ENCODE assay signal across 30 cellular contexts in genomic region chr19:18904334-18905057, GRCh38. TPM values are rescaled to one million over a fixed set of nuclear protein-coding genes. Genes with fewer than 3 reads are reported as not detected.
DNase-seq lines count a peak whose midpoint lies in the region; ATAC-seq, FAIRE-seq and TF ChIP-seq lines count a peak whose summit lies in the region.
"Had no signal": no experiment of that assay in that cellular context is flagged by ENCODE, and none has a peak within 500 bp of the region (broad histone marks: within the 10 kb centered on the region; RNA-seq: fewer than 3 reads in every experiment).

No MANE protein-coding gene starts in this region.

- no peak for TF ChIP-seq RAD21 in K562 (CRISPR knock-in tag; conservative IDR thresholded peaks at IDR 0.05 in 1 of 2, IDR thresholded peaks at IDR 0.05 in 1 of 2)

- H3K27me3 Mint-ChIP-seq in CD4-positive, alpha-beta T cell = no peaks in the 10 kb centered on the region
- H3K27me3 Mint-ChIP-seq: activated CD4-positive, alpha-beta memory T cell treated with anti-CD3 and anti-CD28 coated beads, Interleukin-2, amount 10 ng/mL, durations not matched to agents 7 days and 5 days; activated naive CD4-positive, alpha-beta T cell treated with anti-CD3 and anti-CD28 coated beads, Interleukin-2, amount 50 U/mL, for 24 hours; activated T-helper 17 cell treated with anti-CD3 and anti-CD28 coated beads, Interleukin-2, amount 50 U/mL, for 72 hours; natural killer cell treated with Interleukin-12 subunit alpha and Interleukin-12 subunit beta and Interleukin-15 and Interleukin-18, amount 100 ng/mL, for 72 hours; T-helper 17 cell had no signal

- no peak for TF ChIP-seq EP300 in K562 (IDR thresholded peaks at IDR 0.05; ENCODE audit: low read length)

- H3K36me3 Mint-ChIP-seq in CD4-positive, alpha-beta T cell (ENCODE audit: low read depth) = peaks cover 36% of the 10 kb centered on the region
- H3K36me3 Mint-ChIP-seq: natural killer cell treated with Interleukin-12 subunit alpha and Interleukin-12 subunit beta and Interleukin-15 and Interleukin-18, amount 100 ng/mL, for 72 hours had no signal

- no peak overlapping the region for H3K4me3 ChIP-seq in BE2C (ENCODE audit: low read depth, low read length)
- H3K4me3 ChIP-seq in K562 = no peak overlapping the region
- no peak overlapping the region for H3K4me3 ChIP-seq in osteoblast (ENCODE audit: insufficient read depth, low read length)
- H3K4me3 ChIP-seq: right lobe of liver had no signal

- H4K20me1 ChIP-seq in K562 (replicated peaks; ENCODE audit: control insufficient read depth, insufficient read depth, low read length) = 0 out of 2 replicates have a peak, but pooled peaks cover 5% of the 10 kb centered on the region
- peaks cover 12% of the 10 kb centered on the region for H4K20me1 ChIP-seq in osteoblast (ENCODE audit: insufficient read depth, low read length)

- no TSS peak for BruUV-seq in K562 (replicated peaks; lab: Mats Ljungman, UMichigan)

- no peaks in the 10 kb centered on the region for H3K9me1 ChIP-seq in K562 (ENCODE audit: control insufficient read depth, insufficient read depth, low read length)

- ATAC-seq in K562 (no peak), HG02970 (IDR thresholded peaks at IDR 0.05; ENCODE audit: low FRiP score, unreplicated experiment) (no peak)
- no peak for ATAC-seq in CD4-positive, alpha-beta T cell (ENCODE audit: poor library complexity)
- ATAC-seq: activated T-helper 17 cell treated with anti-CD3 and anti-CD28 coated beads, Interleukin-2, amount 50 U/mL, for 72 hours; left ventricle myocardium superior; right lobe of liver; stimulated activated effector memory CD8-positive, alpha-beta T cell treated with anti-CD3 and anti-CD28 coated beads, Interleukin-12 subunit alpha, Interleukin-12 subunit beta, amount 100 ng/mL, for 72 hours; T-helper 17 cell had no signal

- H3K27ac Mint-ChIP-seq in CD4-positive, alpha-beta T cell = no peak overlapping the region
- H3K27ac Mint-ChIP-seq: activated CD4-positive, alpha-beta memory T cell treated with anti-CD3 and anti-CD28 coated beads, Interleukin-2, amount 10 ng/mL, durations not matched to agents 7 days and 5 days; activated naive CD4-positive, alpha-beta T cell treated with anti-CD3 and anti-CD28 coated beads, Interleukin-2, amount 50 U/mL, for 24 hours; activated T-helper 17 cell treated with anti-CD3 and anti-CD28 coated beads, Interleukin-2, amount 50 U/mL, for 72 hours; mesothelial cell of epicardium; natural killer cell treated with Interleukin-12 subunit alpha and Interleukin-12 subunit beta and Interleukin-15 and Interleukin-18, amount 100 ng/mL, for 72 hours; T-helper 17 cell had no signal

- POLR2A ChIA-PET in K562 (lab: Yijun Ruan, JAX) = interaction anchor here (0.5 to 0.8 kb wide), 4 partner anchors 12 to 289 kb away, joined by 3 read pairs; partner anchors contain the start of genes COPE and DDX49
- POLR2A ChIA-PET in CD4-positive, alpha-beta T cell (lab: Charles Lee) = no interaction called here

- no peak overlapping the region for H3K27ac ChIP-seq in K562 (ENCODE audit: extremely low read depth, low read depth, low read length)
- H3K27ac ChIP-seq in layer of hippocampus (ENCODE audit: low read depth, low read length) = peak overlapping the region; percentile 80
- H3K27ac ChIP-seq in osteoblast (ENCODE audit: low read depth, low read length) = no peak overlapping the region
- no peak overlapping the region for H3K27ac ChIP-seq in CD4-positive, alpha-beta T cell (ENCODE audit: low read depth, low read length)
- H3K27ac ChIP-seq: parathyroid adenoma, right lobe of liver had no signal

- H3K27me3 ChIP-seq in BE2C (no peaks in the 10 kb centered on the region), K562 (ENCODE audit: control insufficient read depth in 2 of 2, insufficient read depth in 2 of 2, low read length in 2 of 2) (no peaks in the 10 kb centered on the region), layer of hippocampus (ENCODE audit: control insufficient read depth, insufficient read depth, low read length) (no peaks in the 10 kb centered on the region), osteoblast (ENCODE audit: insufficient read depth, low read length) (no peaks in the 10 kb centered on the region)
- H3K27me3 ChIP-seq in CD4-positive, alpha-beta T cell (ENCODE audit: control insufficient read depth, insufficient read depth, low read length) = no peaks in the 10 kb centered on the region
- H3K27me3 ChIP-seq: right lobe of liver had no signal

- H3K9me3 ChIP-seq in BE2C = no peaks in the 10 kb centered on the region
- no peaks in the 10 kb centered on the region for H3K9me3 ChIP-seq in K562 (replicated peaks; ENCODE audit: control insufficient read depth, insufficient read depth, low read depth, low read length)
- H3K9me3 ChIP-seq in osteoblast (ENCODE audit: low read depth, low read length) = no peaks in the 10 kb centered on the region
- H3K9me3 ChIP-seq in CD4-positive, alpha-beta T cell (ENCODE audit: control insufficient read depth, low read length) = no peaks in the 10 kb centered on the region
- H3K9me3 ChIP-seq: right lobe of liver had no signal

- no peak overlapping the region for H3K4me3 Mint-ChIP-seq in CD4-positive, alpha-beta T cell
- H3K4me3 Mint-ChIP-seq: activated CD4-positive, alpha-beta memory T cell treated with anti-CD3 and anti-CD28 coated beads, Interleukin-2, amount 10 ng/mL, durations not matched to agents 7 days and 5 days; activated naive CD4-positive, alpha-beta T cell treated with anti-CD3 and anti-CD28 coated beads, Interleukin-2, amount 50 U/mL, for 24 hours; activated T-helper 17 cell treated with anti-CD3 and anti-CD28 coated beads, Interleukin-2, amount 50 U/mL, for 72 hours; mesothelial cell of epicardium; natural killer cell treated with Interleukin-12 subunit alpha and Interleukin-12 subunit beta and Interleukin-15 and Interleukin-18, amount 100 ng/mL, for 72 hours; stimulated activated effector memory CD8-positive, alpha-beta T cell treated with anti-CD3 and anti-CD28 coated beads, Interleukin-12 subunit alpha, Interleukin-12 subunit beta, amount 100 ng/mL, for 72 hours; T-helper 17 cell had no signal

- H3K4me1 ChIP-seq in BE2C (no peaks in the 10 kb centered on the region), K562 (replicated peaks in 1 of 2; ENCODE audit: control insufficient read depth in 2 of 2, insufficient read depth in 2 of 2, low read length in 2 of 2) (peaks cover 0 to 48% of the 10 kb centered on the region in 2 experiments; a peak in 2 of 5 replicates), osteoblast (ENCODE audit: insufficient read depth, low read length) (no peaks in the 10 kb centered on the region)
- H3K4me1 ChIP-seq: parathyroid adenoma, right lobe of liver had no signal

- TF ChIP-seq POLR2A in K562 (conservative IDR thresholded peaks at IDR 0.05) = no peak

- no peak overlapping the region for H3K9ac ChIP-seq in K562 (ENCODE audit: insufficient read depth in 1 of 2, low read depth in 2 of 2, low read length in 2 of 2)
- H3K9ac ChIP-seq: parathyroid adenoma had no signal

- intact Hi-C loops in K562 (cut with micrococcal nuclease) = no loop called here
- intact Hi-C loops in CD4-positive, alpha-beta T cell (cut with DNase I, micrococcal nuclease) = no loop called here

- H2AFZ ChIP-seq in K562 (ENCODE audit: low read depth, low read length) (no peak overlapping the region), osteoblast (ENCODE audit: low read length) (no peak overlapping the region)
- H2AFZ ChIP-seq: parathyroid adenoma had no signal

- H3K36me3 ChIP-seq in BE2C = peaks cover 10% of the 10 kb centered on the region
- peaks cover 68% of the 10 kb centered on the region; the same call in 2 of the 3 replicates for H3K36me3 ChIP-seq in K562 (ENCODE audit: control insufficient read depth, insufficient read depth, low read length)
- H3K36me3 ChIP-seq in osteoblast (ENCODE audit: insufficient read depth, low read length) = peaks cover 34% of the 10 kb centered on the region

- no peaks in the 10 kb centered on the region for H3K4me1 Mint-ChIP-seq in CD4-positive, alpha-beta T cell (ENCODE audit: low read depth)
- H3K4me1 Mint-ChIP-seq: activated CD4-positive, alpha-beta memory T cell treated with anti-CD3 and anti-CD28 coated beads, Interleukin-2, amount 10 ng/mL, durations not matched to agents 7 days and 5 days; activated T-helper 17 cell treated with anti-CD3 and anti-CD28 coated beads, Interleukin-2, amount 50 U/mL, for 72 hours; mesothelial cell of epicardium had no signal

- DNase-seq in BE2C (peak; percentile 26), K562 (ENCODE audit: extremely low read depth in 1 of 4, low spot score in 3 of 4) (no peak), osteoblast (ENCODE audit: insufficient read length, low spot score, missing footprints) (peak; percentile 82), T-helper 2 cell (no peak), 8988T (no peak)
- DNase-seq in CD4-positive, alpha-beta T cell = no peak
- DNase-seq: activated CD4-positive, alpha-beta memory T cell treated with anti-CD3 and anti-CD28 coated beads, Interleukin-2, amount 10 ng/mL, durations not matched to agents 7 days and 5 days; activated CD4-positive, alpha-beta T cell treated with anti-CD3 and anti-CD28 coated beads for 1 hour; DMS153; Karpas-422; left ventricle myocardium superior; NCI-H1436 treated with DMSO at 0.1 percent for 48 hours; NCI-H2107; NCI-H446; stimulated activated CD4-positive, alpha-beta T cell treated with anti-CD3 and anti-CD28 coated beads, Interleukin-12 subunit alpha, Interleukin-12 subunit beta, amount 100 ng/mL, for 4 hours; stimulated activated CD4-positive, alpha-beta T cell treated with anti-CD3 and anti-CD28 coated beads, Interleukin-4, amount 100 ng/mL, for 24 hours; T-helper 17 cell had no signal

- in situ Hi-C loops in K562 (cut with MboI) = no loop called here

- CTCF ChIA-PET in K562 (lab: Yijun Ruan, JAX; ENCODE audit: low intra/inter-chr PET ratio) = no interaction called here
- CTCF ChIA-PET in CD4-positive, alpha-beta T cell (lab: Charles Lee) = no interaction called here

- TF ChIP-seq CTCF in BE2C (IDR thresholded peaks at IDR 0.05; ENCODE audit: low read depth, low read length) = no peak
- no peak for TF ChIP-seq CTCF in K562 (IDR thresholded peaks at IDR 0.05 in 2 of 3, conservative IDR thresholded peaks at IDR 0.05 in 1 of 3; ENCODE audit: insufficient read depth in 2 of 3, low read depth in 1 of 3, low read length in 3 of 3)
- no peak for TF ChIP-seq CTCF in osteoblast (IDR thresholded peaks at IDR 0.05; ENCODE audit: extremely low read depth, low read depth, low read length)
- no peak for TF ChIP-seq CTCF in CD4-positive, alpha-beta T cell (IDR thresholded peaks at IDR 0.05)

- no peak overlapping the region for H3K4me2 ChIP-seq in K562 (ENCODE audit: insufficient read depth, low read length)
- no peak overlapping the region for H3K4me2 ChIP-seq in osteoblast (ENCODE audit: insufficient read depth, low read length)

- H3K9me3 Mint-ChIP-seq in CD4-positive, alpha-beta T cell = no peaks in the 10 kb centered on the region
- H3K9me3 Mint-ChIP-seq: activated CD4-positive, alpha-beta memory T cell treated with anti-CD3 and anti-CD28 coated beads, Interleukin-2, amount 10 ng/mL, durations not matched to agents 7 days and 5 days; activated naive CD4-positive, alpha-beta T cell treated with anti-CD3 and anti-CD28 coated beads, Interleukin-2, amount 50 U/mL, for 24 hours; activated T-helper 17 cell treated with anti-CD3 and anti-CD28 coated beads, Interleukin-2, amount 50 U/mL, for 72 hours; mesothelial cell of epicardium; natural killer cell treated with Interleukin-12 subunit alpha and Interleukin-12 subunit beta and Interleukin-15 and Interleukin-18, amount 100 ng/mL, for 72 hours; stimulated activated effector memory CD8-positive, alpha-beta T cell treated with anti-CD3 and anti-CD28 coated beads, Interleukin-12 subunit alpha, Interleukin-12 subunit beta, amount 100 ng/mL, for 72 hours had no signal

- no peaks in the 10 kb centered on the region for H3K79me2 ChIP-seq in K562 (ENCODE audit: control insufficient read depth, insufficient read depth, low read length)
- H3K79me2 ChIP-seq in osteoblast (ENCODE audit: insufficient read depth, low read length) = no peaks in the 10 kb centered on the region

- FAIRE-seq in K562 (lab: Jason Lieb, UNC) = no peak
- FAIRE-seq: frontal cortex, G401.6, HTR-8/SVneo had no signal

- WGBS in K562 (ENCODE audit: insufficient coverage, low coverage, missing lambda C conversion rate) = 94% methylated on average over 19 of the region's 25 CpGs

RNA-seq across cellular contexts. Expression of gene CERS1, which starts 8.5 kb away (rescaled TPM):
- 32.5 TPM for polyA plus RNA-seq in BE2C (2012; ENCODE audit: insufficient read depth, insufficient read length, low read depth)
- 1.3 and 6.2 TPM in 2 replicates for total RNA-seq in K562 (2011; cell fraction: chromatin; rRNA removed; ENCODE audit: low replicate concordance)
- 4.2 and 5.0 TPM in 2 replicates for total RNA-seq in K562 (2011; cell fraction: nucleolus; rRNA removed)
- 1.5 and 3.7 TPM in 2 replicates for total RNA-seq in K562 (2011; cell fraction: nucleoplasm; rRNA removed)
- total RNA-seq in K562 (2014; rRNA removed) (0.86 TPM in 2 replicates), K562 (2014; rRNA removed; fragmentation: Illumina TruSeq; extraction: Trizol) (0.13 and 0.33 TPM in 2 replicates), K562 (2015; rRNA removed; fragmentation: Illumina TruSeq; extraction: Trizol) (0.43 and 1.4 TPM in 2 replicates), K562 (2021) (1.5 and 1.7 TPM in 2 replicates), osteoblast (0.29 and 0.36 TPM in 2 replicates)
- polyA plus RNA-seq in K562 (2011; rRNA removed) (1.5 and 3.8 TPM in 2 replicates), K562 (2014; fragmentation: Illumina TruSeq; extraction: Trizol) (0.80 and 1.7 TPM in 2 replicates), K562 (2014; fragmentation: Nextera tagmentation; extraction: Ambion mirVana) (not detected), K562 (2014; rRNA removed) (1.1 TPM in 2 replicates)
- polyA plus RNA-seq in K562 (2011; cell fraction: cytosol; rRNA removed) = 5.5 and 5.7 TPM in 2 replicates
- polyA plus RNA-seq in K562 (2011; cell fraction: nucleus; rRNA removed) = 3.7 and 4.0 TPM in 2 replicates
- 0.71 and 0.87 TPM in 2 replicates for polyA plus RNA-seq in K562 (2012)
- 1.1 and 2.3 TPM in 2 replicates for polyA minus RNA-seq in K562 (2011; rRNA and poly(A)+ RNA removed)
- 1.2 and 3.5 TPM in 2 replicates for polyA minus RNA-seq in K562 (2011; cell fraction: cytosol; rRNA and poly(A)+ RNA removed)
- polyA minus RNA-seq in K562 (2011; cell fraction: nucleus; rRNA and poly(A)+ RNA removed) = 0.40 and 0.78 TPM in 2 replicates
- not detected for total RNA-seq in CD4-positive, alpha-beta T cell
- total RNA-seq: activated CD4-positive, alpha-beta memory T cell treated with anti-CD3 and anti-CD28 coated beads, Interleukin-2, amount 10 ng/mL, durations not matched to agents 7 days and 5 days; activated T-helper 17 cell treated with anti-CD3 and anti-CD28 coated beads, Interleukin-2, amount 50 U/mL, for 72 hours; natural killer cell treated with Interleukin-12 subunit alpha and Interleukin-12 subunit beta and Interleukin-15 and Interleukin-18, amount 100 ng/mL, for 72 hours; right lobe of liver; subcutaneous adipose tissue; T-helper 17 cell had no signal

RNA-seq across cellular contexts. Expression of gene COPE, which starts 14.7 kb away (rescaled TPM):
- polyA plus RNA-seq in BE2C (2012; ENCODE audit: insufficient read depth, insufficient read length, low read depth) = 283 TPM
- 63.5 and 278 TPM in 2 replicates for total RNA-seq in K562 (2011; cell fraction: chromatin; rRNA removed; ENCODE audit: low replicate concordance)
- 249 and 252 TPM in 2 replicates for total RNA-seq in K562 (2011; cell fraction: nucleolus; rRNA removed)
- total RNA-seq in K562 (2011; cell fraction: nucleoplasm; rRNA removed) = 127 and 141 TPM in 2 replicates
- total RNA-seq in K562 (2014; rRNA removed) = 239 and 305 TPM in 2 replicates
- total RNA-seq in K562 (2014; rRNA removed; fragmentation: Illumina TruSeq; extraction: Trizol) = 19.2 and 33.2 TPM in 2 replicates
- total RNA-seq in K562 (2015; rRNA removed; fragmentation: Illumina TruSeq; extraction: Trizol) = 130 and 147 TPM in 2 replicates
- 273 and 289 TPM in 2 replicates for total RNA-seq in K562 (2021)
- 159 and 263 TPM in 2 replicates for polyA plus RNA-seq in K562 (2011; rRNA removed)
- polyA plus RNA-seq in K562 (2011; cell fraction: cytosol; rRNA removed) = 307 and 533 TPM in 2 replicates
- 164 and 210 TPM in 2 replicates for polyA plus RNA-seq in K562 (2011; cell fraction: nucleus; rRNA removed)
- polyA plus RNA-seq in K562 (2012) = 176 and 372 TPM in 2 replicates
- polyA plus RNA-seq in K562 (2014; fragmentation: Illumina TruSeq; extraction: Trizol) = 50.1 and 152 TPM in 2 replicates
- polyA plus RNA-seq in K562 (2014; fragmentation: Nextera tagmentation; extraction: Ambion mirVana) = 10 to 100 TPM in 1 of 2 experiments, 1 to 10 TPM in 1; 5.8 to 18.3 TPM
- polyA plus RNA-seq in K562 (2014; rRNA removed) = 230 and 233 TPM in 2 replicates
- 43.6 and 67.0 TPM in 2 replicates for polyA minus RNA-seq in K562 (2011; rRNA and poly(A)+ RNA removed)
- polyA minus RNA-seq in K562 (2011; cell fraction: cytosol; rRNA and poly(A)+ RNA removed) = 103 and 143 TPM in 2 replicates
- 49.1 and 66.3 TPM in 2 replicates for polyA minus RNA-seq in K562 (2011; cell fraction: nucleus; rRNA and poly(A)+ RNA removed)
- total RNA-seq in osteoblast = 179 and 180 TPM in 2 replicates
- 100 to 1,000 TPM; 135 to 143 TPM for total RNA-seq in CD4-positive, alpha-beta T cell

RNA-seq across cellular contexts. Expression of gene DDX49, which starts 15.0 kb away (rescaled TPM):
- polyA plus RNA-seq in BE2C (2012; ENCODE audit: insufficient read depth, insufficient read length, low read depth) = 366 TPM
- total RNA-seq in K562 (2011; cell fraction: chromatin; rRNA removed; ENCODE audit: low replicate concordance) = 17.3 and 60.1 TPM in 2 replicates
- total RNA-seq in K562 (2011; cell fraction: nucleolus; rRNA removed) = 53.9 and 64.9 TPM in 2 replicates
- 23.2 and 29.4 TPM in 2 replicates for total RNA-seq in K562 (2011; cell fraction: nucleoplasm; rRNA removed)
- 113 and 149 TPM in 2 replicates for total RNA-seq in K562 (2014; rRNA removed)
- total RNA-seq in K562 (2014; rRNA removed; fragmentation: Illumina TruSeq; extraction: Trizol) = 26.2 and 45.7 TPM in 2 replicates
- total RNA-seq in K562 (2015; rRNA removed; fragmentation: Illumina TruSeq; extraction: Trizol) = 51.1 and 57.8 TPM in 2 replicates
- total RNA-seq in K562 (2021) = 78.9 and 88.6 TPM in 2 replicates
- 35.6 and 43.2 TPM in 2 replicates for polyA plus RNA-seq in K562 (2011; rRNA removed)
- polyA plus RNA-seq in K562 (2011; cell fraction: cytosol; rRNA removed) = 53.9 and 97.8 TPM in 2 replicates
- 37.4 and 64.0 TPM in 2 replicates for polyA plus RNA-seq in K562 (2011; cell fraction: nucleus; rRNA removed)
- 53.0 and 58.9 TPM in 2 replicates for polyA plus RNA-seq in K562 (2012)
- polyA plus RNA-seq in K562 (2014; fragmentation: Illumina TruSeq; extraction: Trizol) = 33.3 and 53.3 TPM in 2 replicates
- polyA plus RNA-seq in K562 (2014; fragmentation: Nextera tagmentation; extraction: Ambion mirVana) = 1 to 10 TPM; 1.1 to 6.3 TPM
- polyA plus RNA-seq in K562 (2014; rRNA removed) = 61.3 and 65.9 TPM in 2 replicates
- 27.6 and 57.1 TPM in 2 replicates for polyA minus RNA-seq in K562 (2011; rRNA and poly(A)+ RNA removed)
- 34.9 and 39.1 TPM in 2 replicates for polyA minus RNA-seq in K562 (2011; cell fraction: cytosol; rRNA and poly(A)+ RNA removed)
- 23.5 and 26.5 TPM in 2 replicates for polyA minus RNA-seq in K562 (2011; cell fraction: nucleus; rRNA and poly(A)+ RNA removed)
- 46.7 and 52.5 TPM in 2 replicates for total RNA-seq in osteoblast
- total RNA-seq in CD4-positive, alpha-beta T cell = 10 to 100 TPM; 47.9 to 49.7 TPM

RNA-seq across cellular contexts. Expression of gene HOMER3, which starts 36.5 kb away (rescaled TPM):
- 3.1 TPM for polyA plus RNA-seq in BE2C (2012; ENCODE audit: insufficient read depth, insufficient read length, low read depth)
- 9.9 and 22.2 TPM in 2 replicates for total RNA-seq in K562 (2011; cell fraction: chromatin; rRNA removed; ENCODE audit: low replicate concordance)
- 12.0 and 12.4 TPM in 2 replicates for total RNA-seq in K562 (2011; cell fraction: nucleolus; rRNA removed)
- 9.1 and 12.6 TPM in 2 replicates for total RNA-seq in K562 (2011; cell fraction: nucleoplasm; rRNA removed)
- total RNA-seq in K562 (2014; rRNA removed) = 4.2 and 6.8 TPM in 2 replicates
- total RNA-seq in K562 (2014; rRNA removed; fragmentation: Illumina TruSeq; extraction: Trizol) = 1.2 and 1.3 TPM in 2 replicates
- 1.5 and 2.7 TPM in 2 replicates for total RNA-seq in K562 (2015; rRNA removed; fragmentation: Illumina TruSeq; extraction: Trizol)
- total RNA-seq in K562 (2021) = 3.4 and 4.1 TPM in 2 replicates
- 5.1 and 10.3 TPM in 2 replicates for polyA plus RNA-seq in K562 (2011; rRNA removed)
- 9.6 and 10.5 TPM in 2 replicates for polyA plus RNA-seq in K562 (2011; cell fraction: cytosol; rRNA removed)
- polyA plus RNA-seq in K562 (2011; cell fraction: nucleus; rRNA removed) = 9.2 and 20.4 TPM in 2 replicates
- 2.4 and 5.5 TPM in 2 replicates for polyA plus RNA-seq in K562 (2012)
- 2.9 and 4.7 TPM in 2 replicates for polyA plus RNA-seq in K562 (2014; fragmentation: Illumina TruSeq; extraction: Trizol)
- not detected for polyA plus RNA-seq in K562 (2014; fragmentation: Nextera tagmentation; extraction: Ambion mirVana)
- polyA plus RNA-seq in K562 (2014; rRNA removed) = 3.7 and 6.4 TPM in 2 replicates
- polyA minus RNA-seq in K562 (2011; rRNA and poly(A)+ RNA removed) = 2.5 and 2.9 TPM in 2 replicates
- 3.3 and 6.9 TPM in 2 replicates for polyA minus RNA-seq in K562 (2011; cell fraction: cytosol; rRNA and poly(A)+ RNA removed)
- 3.4 and 8.3 TPM in 2 replicates for polyA minus RNA-seq in K562 (2011; cell fraction: nucleus; rRNA and poly(A)+ RNA removed)
- 98.4 and 107 TPM in 2 replicates for total RNA-seq in osteoblast
- 1 to 10 TPM; 1.1 TPM for total RNA-seq in CD4-positive, alpha-beta T cell
- total RNA-seq: activated CD4-positive, alpha-beta memory T cell treated with anti-CD3 and anti-CD28 coated beads, Interleukin-2, amount 10 ng/mL, durations not matched to agents 7 days and 5 days had no signal

Comparison
In these comparisons a context has a peak if more than half of its experiments do, and no peak if none do; other contexts are left out.
1. DNase-seq: peak in BE2C (single experiment) and osteoblast (single experiment); none in K562 (0 of 4), CD4-positive, alpha-beta T cell (0 of 10), T-helper 2 cell (0 of 5) and 8988T (single experiment).